Comparison of ENCODE assay signal across 9 cellular contexts in the genomic region with DNA sequence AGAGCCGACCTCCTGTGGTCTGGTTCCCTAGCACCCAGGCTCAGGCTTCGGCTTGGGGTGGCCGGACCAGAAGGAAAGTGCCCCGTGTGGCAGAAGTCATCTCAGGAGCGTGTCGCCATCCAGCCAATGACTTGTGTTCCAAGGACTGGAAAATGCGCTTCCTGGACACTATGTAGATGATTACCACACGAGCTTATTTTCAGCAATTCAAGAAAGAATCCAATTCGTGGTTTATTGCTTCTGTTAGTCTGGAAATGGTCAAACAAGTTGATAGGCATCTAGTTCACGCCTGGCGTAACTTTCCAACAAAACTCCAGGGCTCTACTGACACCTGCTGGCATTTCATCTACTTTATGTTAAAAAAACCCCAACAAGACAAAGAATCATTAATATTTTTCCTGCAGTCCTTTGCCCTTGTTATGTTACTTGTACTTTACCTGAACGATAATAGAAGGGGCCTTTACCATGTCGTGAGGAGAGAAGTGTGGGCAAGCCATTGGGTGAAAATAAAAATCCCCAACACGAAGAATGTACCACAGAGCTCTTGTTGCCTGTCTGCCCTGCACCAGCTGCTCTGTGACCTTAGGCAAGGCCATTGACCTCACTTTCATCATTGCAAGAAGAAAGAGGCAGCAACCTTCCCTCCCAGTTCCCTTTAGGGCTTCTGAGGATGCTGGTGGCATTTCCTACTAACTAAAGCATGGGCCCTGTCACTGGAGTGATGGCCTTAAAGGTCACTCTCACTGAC.
DNase-seq lines count a peak whose midpoint lies in the region; ATAC-seq and TF ChIP-seq lines count a peak whose summit lies in the region.
"Had no signal": no experiment of that assay in that cellular context is flagged by ENCODE, and none has a peak within 500 bp of the region (broad histone marks: within the 10 kb centered on the region; RNA-seq: fewer than 3 reads in every experiment).

No MANE protein-coding gene starts in this region.

- TF ChIP-seq CTCF in Caco-2 (IDR thresholded peaks at IDR 0.05; ENCODE audit: insufficient read depth in 1 of 2, low read depth in 1 of 2, low read length in 1 of 2, severe bottlenecking in 1 of 2, unreplicated experiment in 1 of 2), result peak; percentile 50 to 66
- peak; percentile 36 for TF ChIP-seq CTCF in foreskin fibroblast (IDR thresholded peaks at IDR 0.05; ENCODE audit: low read depth, low read length)
- TF ChIP-seq CTCF in progenitor cell of endocrine pancreas (IDR thresholded peaks at IDR 0.05; ENCODE audit: unreplicated experiment), result peak; percentile 68

- H3K27me3 ChIP-seq in Caco-2 (replicated peaks; ENCODE audit: control insufficient read depth, insufficient read depth, low read length) (no peaks in the 10 kb centered on the region), SJCRH30 (no peaks in the 10 kb centered on the region)

- no peaks in the 10 kb centered on the region for H3K9me3 Mint-ChIP-seq in Caco-2 (ENCODE audit: unreplicated experiment)
- no peaks in the 10 kb centered on the region for H3K9me3 Mint-ChIP-seq in progenitor cell of endocrine pancreas (ENCODE audit: low read depth)
- H3K9me3 Mint-ChIP-seq: memory B cell had no signal

- H3K36me3 Mint-ChIP-seq in Caco-2 (ENCODE audit: insufficient read depth, unreplicated experiment), result no peaks in the 10 kb centered on the region
- no peaks in the 10 kb centered on the region for H3K36me3 Mint-ChIP-seq in progenitor cell of endocrine pancreas (ENCODE audit: insufficient read depth)
- H3K36me3 Mint-ChIP-seq: memory B cell had no signal

- no peaks in the 10 kb centered on the region for H3K36me3 ChIP-seq in Caco-2 (ENCODE audit: control insufficient read depth, insufficient read depth, low read length)
- no peaks in the 10 kb centered on the region for H3K36me3 ChIP-seq in SJCRH30

- H3K4me1 Mint-ChIP-seq in Caco-2 (ENCODE audit: low read depth, unreplicated experiment) (no peaks in the 10 kb centered on the region), progenitor cell of endocrine pancreas (ENCODE audit: low read depth) (peaks cover 7% of the 10 kb centered on the region)
- H3K4me1 Mint-ChIP-seq: memory B cell had no signal

- no peak overlapping the region for H3K27ac ChIP-seq in SJCRH30

- no peak overlapping the region for H3K27ac Mint-ChIP-seq in Caco-2 (ENCODE audit: unreplicated experiment)
- no peak overlapping the region for H3K27ac Mint-ChIP-seq in progenitor cell of endocrine pancreas
- H3K27ac Mint-ChIP-seq: memory B cell had no signal

- no TSS peak for BruUV-seq in Caco-2 (replicated peaks; lab: Mats Ljungman, UMichigan)

- CTCF ChIA-PET in Caco-2 (lab: Charles Lee), result interaction anchor here (0.9 to 1.3 kb wide), 2 partner anchors 284 to 506 kb away, joined by 3 to 5 read pairs; no protein-coding TSS in a partner anchor

- H3K27me3 Mint-ChIP-seq in Caco-2 (ENCODE audit: insufficient read depth, unreplicated experiment) (no peaks in the 10 kb centered on the region), progenitor cell of endocrine pancreas (no peaks in the 10 kb centered on the region)
- H3K27me3 Mint-ChIP-seq: memory B cell had no signal

- peak; percentile 53 to 62 for DNase-seq in Caco-2
- peak; percentile 41 for DNase-seq in KBM-7
- DNase-seq in SJCRH30, result peak; percentile 10 to 51
- peak; percentile 60 to 83 for DNase-seq in foreskin fibroblast
- DNase-seq in progenitor cell of endocrine pancreas (ENCODE audit: low spot score, unreplicated experiment), result no peak
- no peak for DNase-seq in stimulated activated CD4-positive, alpha-beta T cell treated with anti-CD3 and anti-CD28 coated beads, Interleukin-2, amount 100 ng/mL, for 24 hours

- POLR2A ChIA-PET in Caco-2 (lab: Charles Lee), result no interaction called here

- H3K9me3 ChIP-seq in Caco-2 (no peaks in the 10 kb centered on the region), SJCRH30 (replicated peaks) (no peaks in the 10 kb centered on the region)

- ATAC-seq in GM18517 (IDR thresholded peaks at IDR 0.05; ENCODE audit: unreplicated experiment) (no peak), GM19397 (IDR thresholded peaks at IDR 0.05; ENCODE audit: unreplicated experiment) (no peak)

- H3K4me1 ChIP-seq in Caco-2 (no peaks in the 10 kb centered on the region), SJCRH30 (no peaks in the 10 kb centered on the region)

- no peak overlapping the region for H3K4me3 Mint-ChIP-seq in Caco-2 (ENCODE audit: unreplicated experiment)
- no peak overlapping the region for H3K4me3 Mint-ChIP-seq in progenitor cell of endocrine pancreas (ENCODE audit: low read depth)
- H3K4me3 Mint-ChIP-seq: memory B cell had no signal

- H3K4me3 ChIP-seq in Caco-2 (ENCODE audit: low read depth, low read length) (no peak overlapping the region), SJCRH30 (no peak overlapping the region), foreskin fibroblast (ENCODE audit: low read depth in 1 of 2, low read length in 2 of 2) (no peak overlapping the region)

- intact Hi-C loops in Caco-2 (cut with micrococcal nuclease; ENCODE audit: unreplicated experiment), result loop anchor here (1.0 to 10.0 kb wide), 8 partner anchors 12 to 600 kb away; no protein-coding TSS in a partner anchor

- in situ Hi-C loops in KBM-7 (cut with MboI; ENCODE audit: low pct_unique_long_range_greater_than_20kb, low sequenced_read_pairs), result no loop called here

Comparison
In these comparisons a context has a peak if more than half of its experiments do, and no peak if none do; other contexts are left out.
1. DNase-seq: peak in Caco-2 (2 of 2), KBM-7 (single experiment), SJCRH30 (2 of 2) and foreskin fibroblast (2 of 2); none in progenitor cell of endocrine pancreas (single experiment) and stimulated activated CD4-positive, alpha-beta T cell treated with anti-CD3 and anti-CD28 coated beads, Interleukin-2, amount 100 ng/mL, for 24 hours (0 of 2).
2. Peak in every context shown above with its lines, with median percentiles within 50 percentile points of each other: CTCF ChIP-seq.